ENCODE assay signal across 8 cellular contexts in the genomic region with DNA sequence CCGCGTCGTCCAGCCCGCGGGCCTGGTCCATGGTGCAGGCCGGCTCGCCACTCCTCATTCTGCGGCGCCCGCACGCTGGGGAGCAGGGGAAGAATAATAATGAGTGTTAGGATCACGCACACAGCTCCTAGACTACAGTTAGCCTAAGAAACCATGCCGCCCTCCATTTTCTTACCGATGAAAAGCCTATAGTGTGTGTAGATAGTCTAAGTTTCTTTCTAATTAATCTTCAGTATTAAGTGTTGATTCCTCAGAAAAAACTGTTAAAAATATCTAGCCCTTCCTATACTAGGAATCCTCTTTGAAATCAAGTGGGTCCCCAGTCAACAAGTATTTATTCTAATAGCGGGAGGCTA. TPM values are rescaled to one million over a fixed set of nuclear protein-coding genes. Genes with fewer than 3 reads are reported as not detected.
DNase-seq lines count a peak whose midpoint lies in the region; ATAC-seq and TF ChIP-seq lines count a peak whose summit lies in the region.

No MANE protein-coding gene starts in this region.

- peaks cover 10% of the 10 kb centered on the region for H3K27me3 Mint-ChIP-seq in endodermal cell (ENCODE audit: insufficient read depth)

- peak; percentile 52 to 65 for DNase-seq in Kasumi-1 (lab: John Stamatoyannopoulos, UW)
- no peak for DNase-seq in endodermal cell
- no peak for DNase-seq in psoas muscle
- DNase-seq in cerebellum (ENCODE audit: low spot score) = no peak
- no peak for DNase-seq in NCI-H146 (lab: John Stamatoyannopoulos, UW)
- no peak for DNase-seq in NK-92 (lab: John Stamatoyannopoulos, UW; ENCODE audit: unreplicated experiment)

- H3K27ac Mint-ChIP-seq in endodermal cell = no peak overlapping the region

- no peak for ATAC-seq in psoas muscle
- ATAC-seq in HG03457 (IDR thresholded peaks at IDR 0.05; ENCODE audit: unreplicated experiment) = no peak

- peaks cover 3% of the 10 kb centered on the region for H3K4me1 Mint-ChIP-seq in endodermal cell

- H3K4me1 ChIP-seq in ES-I3 (ENCODE audit: insufficient read depth, low read length) = no peaks in the 10 kb centered on the region
- no peaks in the 10 kb centered on the region for H3K4me1 ChIP-seq in endodermal cell (ENCODE audit: control insufficient read depth, insufficient read depth, low read length)
- H3K4me1 ChIP-seq in psoas muscle = no peaks in the 10 kb centered on the region

- H3K36me3 Mint-ChIP-seq in endodermal cell (ENCODE audit: low read depth) = peaks cover 8% of the 10 kb centered on the region

- peak overlapping the region; percentile 60 for H3K9ac ChIP-seq in ES-I3 (ENCODE audit: low read depth, low read length)
- H3K9ac ChIP-seq in endodermal cell (ENCODE audit: extremely low read depth, low read length, poor library complexity, severe bottlenecking) = no peak overlapping the region

- intact Hi-C loops in psoas muscle (cut with DNase I) = loop anchor here in 1 of 2 donors (5.0 kb wide), 1 partner anchor 415 kb away; a partner anchor contains a TSS

- H3K9me3 ChIP-seq in ES-I3 (ENCODE audit: control insufficient read depth, insufficient read depth, low read length) = no peaks in the 10 kb centered on the region
- H3K9me3 ChIP-seq in endodermal cell (ENCODE audit: control insufficient read depth, low read length) = no peaks in the 10 kb centered on the region
- H3K9me3 ChIP-seq in psoas muscle = no peaks in the 10 kb centered on the region

- H3K27me3 ChIP-seq in endodermal cell (ENCODE audit: control insufficient read depth, insufficient read depth, low read length, poor library complexity, severe bottlenecking) (peaks cover 7% of the 10 kb centered on the region), psoas muscle (ENCODE audit: insufficient read depth in 3 of 3, low read length in 2 of 3) (no peaks in the 10 kb centered on the region)

- H3K9me3 Mint-ChIP-seq in endodermal cell = no peaks in the 10 kb centered on the region

- no peaks in the 10 kb centered on the region for H3K36me3 ChIP-seq in ES-I3 (ENCODE audit: insufficient read depth, low read length)
- no peaks in the 10 kb centered on the region for H3K36me3 ChIP-seq in endodermal cell (ENCODE audit: control insufficient read depth, insufficient read depth, low read length)
- H3K36me3 ChIP-seq in psoas muscle (ENCODE audit: insufficient read depth in 1 of 2, low read depth in 1 of 2) = no peaks in the 10 kb centered on the region

- peak overlapping the region; percentile 55 for H3K4me3 Mint-ChIP-seq in endodermal cell

- H3K27ac ChIP-seq in endodermal cell (ENCODE audit: low read depth, low read length) = no peak overlapping the region
- peak overlapping the region; percentile 42 for H3K27ac ChIP-seq in psoas muscle

- 21 to 75% methylated on average over 4 to 14 of the region's 15 CpGs for WGBS in endodermal cell (ENCODE audit: insufficient coverage in 1 of 2, insufficient read length in 1 of 2), 2 experiments
- WGBS in psoas muscle, 3 donors = 21 to 42% (median 35%) methylated on average over 15 of the region's 15 CpGs

- no peak for TF ChIP-seq CTCF in endodermal cell (conservative IDR thresholded peaks at IDR 0.05)
- TF ChIP-seq CTCF in psoas muscle (IDR thresholded peaks at IDR 0.05) = no peak

- peak overlapping the region; percentile 66 for H3K4me3 ChIP-seq in endodermal cell (ENCODE audit: low read length)
- H3K4me3 ChIP-seq in psoas muscle = peak overlapping the region; percentile 63

RNA-seq across cellular contexts. Expression of a gene that starts 9.3 kb away (rescaled TPM):
- total RNA-seq in endodermal cell (1 to 10 TPM; 5.3 to 5.6 TPM), psoas muscle (1 to 10 TPM; 1.4 to 3.8 (median 2.8) TPM), cerebellum (3.7 TPM)
- polyA plus RNA-seq in endodermal cell (2013, experiment 1 of 2) = 7.4 TPM
- 6.4 TPM for polyA plus RNA-seq in endodermal cell (2013, experiment 2 of 2)
- 1 to 10 TPM; 1.3 to 1.4 (median 1.4) TPM for polyA plus RNA-seq in psoas muscle

RNA-seq across cellular contexts. Expression of a gene that starts 47.6 kb away (rescaled TPM):
- total RNA-seq in endodermal cell (10 to 100 TPM; 20.8 to 24.4 TPM), psoas muscle (10 to 100 TPM; 13.4 to 17.8 (median 15.8) TPM), cerebellum (32.4 TPM)
- polyA plus RNA-seq in endodermal cell (2013, experiment 1 of 2) = 18.2 TPM
- 17.9 TPM for polyA plus RNA-seq in endodermal cell (2013, experiment 2 of 2)
- 10 to 100 TPM in 2 of 3 donors, 1 to 10 TPM in 1; 8.0 to 20.3 (median 10.3) TPM for polyA plus RNA-seq in psoas muscle

Comparison
In these comparisons a context has a peak if more than half of its experiments do, and no peak if none do; other contexts are left out.
1. DNase-seq: peak in Kasumi-1 (2 of 2); none in endodermal cell (single experiment), psoas muscle (0 of 2), cerebellum (single experiment), NCI-H146 (single experiment) and NK-92 (single experiment).